26 cellular contexts compared by ENCODE assay signal in the genomic region with DNA sequence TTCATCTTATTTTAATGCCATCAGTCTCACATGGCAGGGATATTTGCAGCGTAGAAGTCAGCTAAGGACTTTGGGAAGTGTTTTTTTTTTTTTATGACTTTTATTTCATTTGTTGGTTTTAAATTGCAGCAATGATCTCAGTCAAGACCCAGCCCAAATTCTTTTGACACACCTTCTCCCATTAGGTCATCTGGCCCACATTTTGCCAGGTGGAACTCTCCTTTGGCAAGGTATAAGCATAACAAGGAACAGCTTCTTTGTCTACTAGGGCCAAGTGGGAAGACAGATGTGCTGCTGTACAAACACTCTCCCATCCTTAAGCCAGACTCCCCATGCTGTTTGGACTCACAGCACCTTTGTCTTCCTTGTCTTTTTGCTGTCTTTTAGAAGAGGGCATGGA.
"Had no signal": no experiment of that assay in that cellular context is flagged by ENCODE, and none has a peak within 500 bp of the region (broad histone marks: within the 10 kb centered on the region; RNA-seq: fewer than 3 reads in every experiment).

No MANE protein-coding gene starts in this region.

- DNase-seq: activated CD4-positive, alpha-beta T cell treated with anti-CD3 and anti-CD28 coated beads, Interleukin-2, amount 10 ng/mL, durations not matched to agents 24 days and 14 days; activated CD4-positive, alpha-beta T cell treated with anti-CD3 and anti-CD28 coated beads, Interleukin-2, amount 50 U/mL, for 4 hours; activated CD8-positive, alpha-beta T cell treated with anti-CD3 and anti-CD28 coated beads for 36 hours; activated gamma-delta T cell treated with Interleukin-2 at 50 U/mL for 16 hours; activated naive CD4-positive, alpha-beta T cell treated with anti-CD3 and anti-CD28 coated beads for 36 hours; activated T-cell treated with anti-CD3 and anti-CD28 coated beads, Interleukin-2, amount 50 U/mL, for 1 hour; adrenal gland; body of pancreas; IMR-90; NCI-H1092 treated with DMSO at 0.1 percent for 48 hours; NCI-H1417; NCI-H146; NCI-H187; NCI-H2081 treated with DMSO at 0.1 percent for 48 hours; NCI-H2171; NCI-H226; NCI-H446 treated with DMSO at 0.1 percent for 48 hours; NCI-H524; SHP77; SJCRH30 had no signal

- ATAC-seq: activated CD8-positive, alpha-beta T cell treated with anti-CD3 and anti-CD28 coated beads for 36 hours; activated naive CD4-positive, alpha-beta T cell treated with anti-CD3 and anti-CD28 coated beads, Interleukin-2, amount 50 U/mL, for 72 hours; body of pancreas; K562; Panc1 had no signal

- H3K4me1 Mint-ChIP-seq: activated CD4-positive, alpha-beta T cell treated with anti-CD3 and anti-CD28 coated beads, Interleukin-2, amount 10 ng/mL, durations not matched to agents 24 days and 14 days had no signal

- H3K27me3 Mint-ChIP-seq: activated CD4-positive, alpha-beta T cell treated with anti-CD3 and anti-CD28 coated beads, Interleukin-2, amount 10 ng/mL, durations not matched to agents 24 days and 14 days; activated CD8-positive, alpha-beta T cell treated with anti-CD3 and anti-CD28 coated beads for 36 hours had no signal

- H3K9me3 Mint-ChIP-seq: activated CD4-positive, alpha-beta T cell treated with anti-CD3 and anti-CD28 coated beads, Interleukin-2, amount 10 ng/mL, durations not matched to agents 24 days and 14 days; activated CD8-positive, alpha-beta T cell treated with anti-CD3 and anti-CD28 coated beads for 36 hours; activated naive CD4-positive, alpha-beta T cell treated with anti-CD3 and anti-CD28 coated beads for 36 hours; activated naive CD4-positive, alpha-beta T cell treated with anti-CD3 and anti-CD28 coated beads, Interleukin-2, amount 50 U/mL, for 72 hours; activated T-helper 1 cell treated with anti-CD3 and anti-CD28 coated beads, Interleukin-12 subunit alpha, Interleukin-12 subunit beta, Interleukin-2, Interleukin-4 antibody, amounts not matched to agents 30 ng/mL and 10 ng/mL and 1 ng/mL, durations not matched to agents 14 hours and 24 hours and 36 hours; T-helper 1 cell treated with Interleukin-12 subunit alpha and Interleukin-12 subunit beta and Interleukin-4 antibody, amounts not matched to agents 30 μg/mL and 1 μg/mL, for 36 hours; T-helper 2 cell treated with Interferon-gamma antibody and Interleukin-4, amounts not matched to agents 5 μg/mL and 100 μg/mL, for 36 hours had no signal

- H3K27ac Mint-ChIP-seq: activated CD4-positive, alpha-beta T cell treated with anti-CD3 and anti-CD28 coated beads, Interleukin-2, amount 10 ng/mL, durations not matched to agents 24 days and 14 days; activated CD8-positive, alpha-beta T cell treated with anti-CD3 and anti-CD28 coated beads for 36 hours; activated naive CD4-positive, alpha-beta T cell treated with anti-CD3 and anti-CD28 coated beads for 36 hours; activated naive CD4-positive, alpha-beta T cell treated with anti-CD3 and anti-CD28 coated beads, Interleukin-2, amount 50 U/mL, for 72 hours; activated T-helper 1 cell treated with anti-CD3 and anti-CD28 coated beads, Interleukin-12 subunit alpha, Interleukin-12 subunit beta, Interleukin-2, Interleukin-4 antibody, amounts not matched to agents 30 ng/mL and 10 ng/mL and 1 ng/mL, durations not matched to agents 14 hours and 24 hours and 36 hours; T-helper 1 cell treated with Interleukin-12 subunit alpha and Interleukin-12 subunit beta and Interleukin-4 antibody, amounts not matched to agents 30 μg/mL and 1 μg/mL, for 36 hours; T-helper 2 cell treated with Interferon-gamma antibody and Interleukin-4, amounts not matched to agents 5 μg/mL and 100 μg/mL, for 36 hours had no signal

- H3K4me3 Mint-ChIP-seq: activated CD4-positive, alpha-beta T cell treated with anti-CD3 and anti-CD28 coated beads, Interleukin-2, amount 10 ng/mL, durations not matched to agents 24 days and 14 days; activated CD8-positive, alpha-beta T cell treated with anti-CD3 and anti-CD28 coated beads for 36 hours; activated naive CD4-positive, alpha-beta T cell treated with anti-CD3 and anti-CD28 coated beads for 36 hours; activated T-helper 1 cell treated with anti-CD3 and anti-CD28 coated beads, Interleukin-12 subunit alpha, Interleukin-12 subunit beta, Interleukin-2, Interleukin-4 antibody, amounts not matched to agents 30 ng/mL and 10 ng/mL and 1 ng/mL, durations not matched to agents 14 hours and 24 hours and 36 hours; T-helper 1 cell treated with Interleukin-12 subunit alpha and Interleukin-12 subunit beta and Interleukin-4 antibody, amounts not matched to agents 30 μg/mL and 1 μg/mL, for 36 hours; T-helper 2 cell treated with Interferon-gamma antibody and Interleukin-4, amounts not matched to agents 5 μg/mL and 100 μg/mL, for 36 hours had no signal
